In genomic region chr19:12140545-12141404, GRCh38 we compare ENCODE assay signal across 8 cellular contexts. TPM values are rescaled to one million over a fixed set of nuclear protein-coding genes. Genes with fewer than 3 reads are reported as not detected.
DNase-seq lines count a peak whose midpoint lies in the region; ATAC-seq, FAIRE-seq and TF ChIP-seq lines count a peak whose summit lies in the region.

No MANE protein-coding gene starts in this region.

- no peak overlapping the region for H3K9ac ChIP-seq in KMS-11
- no peak overlapping the region for H3K9ac ChIP-seq in fibroblast of lung (ENCODE audit: insufficient read depth, low read length)

- H4K20me1 ChIP-seq in KMS-11 (ENCODE audit: insufficient read depth) (no peaks in the 10 kb centered on the region), fibroblast of lung (ENCODE audit: control insufficient read depth, extremely low read depth, insufficient read depth, low read length) (no peaks in the 10 kb centered on the region)

- peaks cover 25% of the 10 kb centered on the region for H3K36me3 Mint-ChIP-seq in activated T-helper 1 cell treated with anti-CD3 and anti-CD28 coated beads, Interleukin-12 subunit alpha, Interleukin-12 subunit beta, Interleukin-2, Interleukin-4 antibody, amounts not matched to agents 30 ng/mL and 10 ng/mL and 1 ng/mL, durations not matched to agents 14 hours and 24 hours and 36 hours (ENCODE audit: low read depth)
- H3K36me3 Mint-ChIP-seq in natural killer cell = peaks cover 9% of the 10 kb centered on the region
- peaks cover 26% of the 10 kb centered on the region for H3K36me3 Mint-ChIP-seq in stimulated activated effector memory CD8-positive, alpha-beta T cell treated with anti-CD3 and anti-CD28 coated beads, Interleukin-12 subunit alpha, Interleukin-12 subunit beta, amount 100 ng/mL, for 72 hours

- H2AFZ ChIP-seq in KMS-11 (ENCODE audit: low read depth) (peak overlapping the region; percentile 81), fibroblast of lung (ENCODE audit: low read length) (peak overlapping the region; percentile 46)

- TF ChIP-seq CTCF in BE2C (IDR thresholded peaks at IDR 0.05; ENCODE audit: low read depth, low read length) = peak; percentile 92
- peak; percentile 86 for TF ChIP-seq CTCF in KMS-11 (conservative IDR thresholded peaks at IDR 0.05; ENCODE audit: low read depth, low read length)
- peak; percentile 83 to 85 for TF ChIP-seq CTCF in fibroblast of lung (conservative IDR thresholded peaks at IDR 0.05 in 1 of 2, IDR thresholded peaks at IDR 0.05 in 1 of 2; ENCODE audit: low read depth in 1 of 2, low read length in 2 of 2)
- peak; percentile 95 for TF ChIP-seq CTCF in natural killer cell (IDR thresholded peaks at IDR 0.05)

- H3K79me2 ChIP-seq in KMS-11 (ENCODE audit: insufficient read depth, low read depth) (no peaks in the 10 kb centered on the region), fibroblast of lung (ENCODE audit: control insufficient read depth, insufficient read depth, low read length) (peaks cover 12% of the 10 kb centered on the region)

- ATAC-seq in GM19351 (IDR thresholded peaks at IDR 0.05; ENCODE audit: unreplicated experiment) (peak; percentile 18), natural killer cell (peak; percentile 56 to 74 (median 60))
- peak; percentile 82 for ATAC-seq in stimulated activated effector memory CD8-positive, alpha-beta T cell treated with anti-CD3 and anti-CD28 coated beads, Interleukin-12 subunit alpha, Interleukin-12 subunit beta, amount 100 ng/mL, for 72 hours

- H3K27ac Mint-ChIP-seq in activated T-helper 1 cell treated with anti-CD3 and anti-CD28 coated beads, Interleukin-12 subunit alpha, Interleukin-12 subunit beta, Interleukin-2, Interleukin-4 antibody, amounts not matched to agents 30 ng/mL and 10 ng/mL and 1 ng/mL, durations not matched to agents 14 hours and 24 hours and 36 hours = peak overlapping the region; percentile 80
- peak overlapping the region; percentile 79 to 90 for H3K27ac Mint-ChIP-seq in natural killer cell
- H3K27ac Mint-ChIP-seq in stimulated activated effector memory CD8-positive, alpha-beta T cell treated with anti-CD3 and anti-CD28 coated beads, Interleukin-12 subunit alpha, Interleukin-12 subunit beta, amount 100 ng/mL, for 72 hours = no peak overlapping the region

- peaks cover 34% of the 10 kb centered on the region for H3K4me1 Mint-ChIP-seq in activated T-helper 1 cell treated with anti-CD3 and anti-CD28 coated beads, Interleukin-12 subunit alpha, Interleukin-12 subunit beta, Interleukin-2, Interleukin-4 antibody, amounts not matched to agents 30 ng/mL and 10 ng/mL and 1 ng/mL, durations not matched to agents 14 hours and 24 hours and 36 hours (ENCODE audit: low read depth)
- H3K4me1 Mint-ChIP-seq in natural killer cell = peaks cover 35 to 38% of the 10 kb centered on the region in 2 donors
- H3K4me1 Mint-ChIP-seq in stimulated activated effector memory CD8-positive, alpha-beta T cell treated with anti-CD3 and anti-CD28 coated beads, Interleukin-12 subunit alpha, Interleukin-12 subunit beta, amount 100 ng/mL, for 72 hours = peaks cover 36% of the 10 kb centered on the region

- H3K27me3 ChIP-seq in BE2C = no peaks in the 10 kb centered on the region
- H3K27me3 ChIP-seq in KMS-11 (ENCODE audit: insufficient read depth, low read depth) = no peaks in the 10 kb centered on the region
- H3K27me3 ChIP-seq in fibroblast of lung (ENCODE audit: control insufficient read depth, insufficient read depth, low read length) = no peaks in the 10 kb centered on the region

- peak; percentile 88 for DNase-seq in BE2C
- peak; percentile 72 for DNase-seq in RCC 7860 (ENCODE audit: low spot score)
- peak; percentile 72 for DNase-seq in activated T-helper 1 cell treated with anti-CD3 and anti-CD28 coated beads, Interleukin-12 subunit alpha, Interleukin-12 subunit beta, Interleukin-2, Interleukin-4 antibody, amounts not matched to agents 30 ng/mL and 10 ng/mL and 1 ng/mL, durations not matched to agents 14 hours and 24 hours and 36 hours (ENCODE audit: low spot score)
- peak; percentile 70 to 84 for DNase-seq in fibroblast of lung (ENCODE audit: low read depth in 2 of 2)
- peak; percentile 77 for DNase-seq in natural killer cell
- peak; percentile 76 to 89 for DNase-seq in stimulated activated effector memory CD8-positive, alpha-beta T cell treated with anti-CD3 and anti-CD28 coated beads, Interleukin-12 subunit alpha, Interleukin-12 subunit beta, amount 100 ng/mL, for 72 hours (ENCODE audit: low spot score in 2 of 2)

- H3K4me2 ChIP-seq in KMS-11 (peak overlapping the region; percentile 67), fibroblast of lung (ENCODE audit: extremely low read depth, insufficient read depth, low read length) (peak overlapping the region; percentile 76)

- peaks cover 7% of the 10 kb centered on the region for H3K4me1 ChIP-seq in BE2C
- H3K4me1 ChIP-seq in KMS-11 (ENCODE audit: low read depth, poor library complexity, severe bottlenecking) = no peaks in the 10 kb centered on the region
- peaks cover 6% of the 10 kb centered on the region for H3K4me1 ChIP-seq in fibroblast of lung (ENCODE audit: control insufficient read depth, extremely low read depth, insufficient read depth, low read length)

- H3K4me3 ChIP-seq in BE2C (ENCODE audit: low read depth, low read length) = peak overlapping the region; percentile 91
- no peak overlapping the region for H3K4me3 ChIP-seq in KMS-11 (IDR thresholded peaks at IDR 0.05; ENCODE audit: insufficient read depth, low read depth, low read length)
- H3K4me3 ChIP-seq in fibroblast of lung (replicated peaks in 1 of 4; ENCODE audit: control extremely low read depth in 1 of 4, insufficient read depth in 1 of 4, low read depth in 3 of 4, low read length in 4 of 4) = peak overlapping the region; percentile 61 to 92 (median 82)

- peak; percentile 36 for FAIRE-seq in RCC 7860 (lab: Jason Lieb, UNC)

- no peaks in the 10 kb centered on the region for H3K27me3 Mint-ChIP-seq in activated T-helper 1 cell treated with anti-CD3 and anti-CD28 coated beads, Interleukin-12 subunit alpha, Interleukin-12 subunit beta, Interleukin-2, Interleukin-4 antibody, amounts not matched to agents 30 ng/mL and 10 ng/mL and 1 ng/mL, durations not matched to agents 14 hours and 24 hours and 36 hours (ENCODE audit: insufficient read depth)
- no peaks in the 10 kb centered on the region for H3K27me3 Mint-ChIP-seq in natural killer cell (ENCODE audit: low read depth in 2 of 2)

- H3K36me3 ChIP-seq in BE2C = peaks cover 19% of the 10 kb centered on the region
- no peaks in the 10 kb centered on the region for H3K36me3 ChIP-seq in KMS-11 (ENCODE audit: insufficient read depth)
- H3K36me3 ChIP-seq in fibroblast of lung (ENCODE audit: control insufficient read depth, insufficient read depth, low read length) = peaks cover 3% of the 10 kb centered on the region

- peaks cover 21% of the 10 kb centered on the region for H3K9me3 Mint-ChIP-seq in activated T-helper 1 cell treated with anti-CD3 and anti-CD28 coated beads, Interleukin-12 subunit alpha, Interleukin-12 subunit beta, Interleukin-2, Interleukin-4 antibody, amounts not matched to agents 30 ng/mL and 10 ng/mL and 1 ng/mL, durations not matched to agents 14 hours and 24 hours and 36 hours
- no peaks in the 10 kb centered on the region for H3K9me3 Mint-ChIP-seq in natural killer cell
- peaks cover 5% of the 10 kb centered on the region for H3K9me3 Mint-ChIP-seq in stimulated activated effector memory CD8-positive, alpha-beta T cell treated with anti-CD3 and anti-CD28 coated beads, Interleukin-12 subunit alpha, Interleukin-12 subunit beta, amount 100 ng/mL, for 72 hours

- H3K27ac ChIP-seq in KMS-11 (no peak overlapping the region), fibroblast of lung (ENCODE audit: insufficient read depth, low read length) (no peak overlapping the region)

- H3K9me3 ChIP-seq in BE2C (peaks cover 2% of the 10 kb centered on the region), fibroblast of lung (ENCODE audit: control insufficient read depth, insufficient read depth, low read depth, low read length) (peaks cover 3% of the 10 kb centered on the region)

- peak overlapping the region; percentile 93 for H3K4me3 Mint-ChIP-seq in activated T-helper 1 cell treated with anti-CD3 and anti-CD28 coated beads, Interleukin-12 subunit alpha, Interleukin-12 subunit beta, Interleukin-2, Interleukin-4 antibody, amounts not matched to agents 30 ng/mL and 10 ng/mL and 1 ng/mL, durations not matched to agents 14 hours and 24 hours and 36 hours
- H3K4me3 Mint-ChIP-seq in natural killer cell = peak overlapping the region; percentile 95
- peak overlapping the region; percentile 76 for H3K4me3 Mint-ChIP-seq in stimulated activated effector memory CD8-positive, alpha-beta T cell treated with anti-CD3 and anti-CD28 coated beads, Interleukin-12 subunit alpha, Interleukin-12 subunit beta, amount 100 ng/mL, for 72 hours

- intact Hi-C loops in activated T-helper 1 cell treated with anti-CD3 and anti-CD28 coated beads, Interleukin-12 subunit alpha, Interleukin-12 subunit beta, Interleukin-2, Interleukin-4 antibody, amounts not matched to agents 30 ng/mL and 10 ng/mL and 1 ng/mL, durations not matched to agents 14 hours and 24 hours and 36 hours (cut with micrococcal nuclease) = loop anchor here (1.0 kb wide), 11 partner anchors 22 to 343 kb away; partner anchors contain the start of genes ZNF440, ZNF443 and ZNF563
- intact Hi-C loops in natural killer cell (cut with micrococcal nuclease) = loop anchor here (1.0 to 2.0 kb wide), 6 partner anchors 50 to 342 kb away; partner anchors contain the start of gene ZNF491

RNA-seq across cellular contexts. Expression of gene ZNF20, which starts 0.6 kb away (rescaled TPM):
- 4.2 TPM for polyA plus RNA-seq in BE2C (2012; ENCODE audit: insufficient read depth, insufficient read length, low read depth)
- 2.8 and 3.5 TPM in 2 replicates for total RNA-seq in activated T-helper 1 cell treated with anti-CD3 and anti-CD28 coated beads, Interleukin-12 subunit alpha, Interleukin-12 subunit beta, Interleukin-2, Interleukin-4 antibody, amounts not matched to agents 30 ng/mL and 10 ng/mL and 1 ng/mL, durations not matched to agents 14 hours and 24 hours and 36 hours
- total RNA-seq in fibroblast of lung (4.6 and 8.6 TPM in 2 replicates), natural killer cell (1 to 10 TPM; 4.2 to 9.0 (median 4.6) TPM)
- polyA plus RNA-seq in fibroblast of lung = 2.6 and 3.3 TPM in 2 replicates
- polyA plus RNA-seq in fibroblast of lung (2012) = 3.1 and 3.3 TPM in 2 replicates
- 0.79 and 3.9 TPM in 2 replicates for polyA minus RNA-seq in fibroblast of lung (ENCODE audit: low replicate concordance)

RNA-seq across cellular contexts. Expression of gene ZNF625, which starts 15.8 kb away (rescaled TPM):
- 2.2 TPM for polyA plus RNA-seq in BE2C (2012; ENCODE audit: insufficient read depth, insufficient read length, low read depth)
- total RNA-seq in activated T-helper 1 cell treated with anti-CD3 and anti-CD28 coated beads, Interleukin-12 subunit alpha, Interleukin-12 subunit beta, Interleukin-2, Interleukin-4 antibody, amounts not matched to agents 30 ng/mL and 10 ng/mL and 1 ng/mL, durations not matched to agents 14 hours and 24 hours and 36 hours = 2.5 and 2.9 TPM in 2 replicates
- total RNA-seq in fibroblast of lung (7.7 and 15.0 TPM in 2 replicates), natural killer cell (1 to 10 TPM; 3.1 to 7.9 (median 4.4) TPM)
- polyA plus RNA-seq in fibroblast of lung = 3.1 and 3.7 TPM in 2 replicates
- 2.2 and 3.0 TPM in 2 replicates for polyA plus RNA-seq in fibroblast of lung (2012)
- polyA minus RNA-seq in fibroblast of lung (ENCODE audit: low replicate concordance) = 3.3 TPM in 1 of 2 replicates, not detected in the other

RNA-seq across cellular contexts. Expression of gene ZNF136, which starts 22.1 kb away (rescaled TPM):
- polyA plus RNA-seq in BE2C (2012; ENCODE audit: insufficient read depth, insufficient read length, low read depth) = 7.6 TPM
- total RNA-seq in activated T-helper 1 cell treated with anti-CD3 and anti-CD28 coated beads, Interleukin-12 subunit alpha, Interleukin-12 subunit beta, Interleukin-2, Interleukin-4 antibody, amounts not matched to agents 30 ng/mL and 10 ng/mL and 1 ng/mL, durations not matched to agents 14 hours and 24 hours and 36 hours = 10.1 and 10.8 TPM in 2 replicates
- total RNA-seq in fibroblast of lung = 7.7 and 9.2 TPM in 2 replicates
- 3.6 and 4.2 TPM in 2 replicates for polyA plus RNA-seq in fibroblast of lung
- 2.3 and 2.4 TPM in 2 replicates for polyA plus RNA-seq in fibroblast of lung (2012)
- polyA minus RNA-seq in fibroblast of lung (ENCODE audit: low replicate concordance) = 1.2 and 1.3 TPM in 2 replicates
- total RNA-seq in natural killer cell = 10 to 100 TPM; 31.5 to 47.7 (median 39.8) TPM

Comparison
In these comparisons a context has a peak if more than half of its experiments do, and no peak if none do; other contexts are left out.
1. ATAC-seq: peak in every context shown above with its lines; median percentile 82 in stimulated activated effector memory CD8-positive, alpha-beta T cell treated with anti-CD3 and anti-CD28 coated beads, Interleukin-12 subunit alpha, Interleukin-12 subunit beta, amount 100 ng/mL, for 72 hours; 60 in natural killer cell; 18 in GM19351.